In genomic region chr16:67521095-67521804, GRCh38 we compare ENCODE assay signal across 8 cellular contexts. TPM values are rescaled to one million over a fixed set of nuclear protein-coding genes. Genes with fewer than 3 reads are reported as not detected.
DNase-seq lines count a peak whose midpoint lies in the region; ATAC-seq and TF ChIP-seq lines count a peak whose summit lies in the region.

No MANE protein-coding gene starts in this region.

- no peaks in the 10 kb centered on the region for H3K79me2 ChIP-seq in neural progenitor cell (ENCODE audit: low read depth)

- peak overlapping the region; percentile 38 for H2AFZ ChIP-seq in neural progenitor cell (replicated peaks)

- ATAC-seq in foreskin keratinocyte = peak; percentile 87

- peak; percentile 99 for TF ChIP-seq CTCF in foreskin keratinocyte (conservative IDR thresholded peaks at IDR 0.05)
- TF ChIP-seq CTCF in neural progenitor cell (IDR thresholded peaks at IDR 0.05) = peak; percentile 69

- peak overlapping the region; percentile 77 for H3K4me2 ChIP-seq in neural progenitor cell

- peaks cover 8% of the 10 kb centered on the region for H3F3A ChIP-seq in neural progenitor cell (ENCODE audit: low read depth)

- H3K27ac ChIP-seq in foreskin keratinocyte (peak overlapping the region; percentile 91), neural progenitor cell (no peak overlapping the region), stomach smooth muscle (ENCODE audit: low read length) (peak overlapping the region; percentile 97)

- peaks cover 10% of the 10 kb centered on the region for H3K4me1 ChIP-seq in foreskin keratinocyte
- H3K4me1 ChIP-seq in neural progenitor cell = no peaks in the 10 kb centered on the region
- peaks cover 7% of the 10 kb centered on the region for H3K4me1 ChIP-seq in stomach smooth muscle (ENCODE audit: control insufficient read depth, insufficient read depth, low read length)

- H3K4me1 Mint-ChIP-seq in neural progenitor cell = peaks cover 10% of the 10 kb centered on the region

- peaks cover 11% of the 10 kb centered on the region for H3K27me3 Mint-ChIP-seq in neural progenitor cell (ENCODE audit: insufficient read depth, low read depth)

- H3K27me3 ChIP-seq in MG63 = no peaks in the 10 kb centered on the region
- no peaks in the 10 kb centered on the region for H3K27me3 ChIP-seq in foreskin keratinocyte
- peaks cover 64% of the 10 kb centered on the region for H3K27me3 ChIP-seq in neural progenitor cell
- no peaks in the 10 kb centered on the region for H3K27me3 ChIP-seq in stomach smooth muscle (ENCODE audit: control insufficient read depth in 1 of 2, insufficient read depth in 2 of 2, low read length in 2 of 2)

- H4K20me1 ChIP-seq in neural progenitor cell (ENCODE audit: low read depth) = no peaks in the 10 kb centered on the region

- H3K9me3 ChIP-seq in MG63 = no peaks in the 10 kb centered on the region
- no peaks in the 10 kb centered on the region for H3K9me3 ChIP-seq in neural progenitor cell (ENCODE audit: low read depth)
- no peaks in the 10 kb centered on the region for H3K9me3 ChIP-seq in stomach smooth muscle (ENCODE audit: control insufficient read depth in 2 of 2, low read length in 2 of 2)

- peak overlapping the region; percentile 88 for H3K27ac Mint-ChIP-seq in neural progenitor cell

- H3K36me3 Mint-ChIP-seq in neural progenitor cell = no peaks in the 10 kb centered on the region

- peak overlapping the region; percentile 89 for H3K4me3 Mint-ChIP-seq in neural progenitor cell

- no peaks in the 10 kb centered on the region for H3K36me3 ChIP-seq in MG63
- H3K36me3 ChIP-seq in neural progenitor cell = no peaks in the 10 kb centered on the region
- H3K36me3 ChIP-seq in stomach smooth muscle (ENCODE audit: control insufficient read depth in 2 of 2, insufficient read depth in 2 of 2, low read length in 2 of 2) = no peaks in the 10 kb centered on the region

- peak; percentile 79 for DNase-seq in GDM1 (lab: John Stamatoyannopoulos, UW)
- peak; percentile 89 for DNase-seq in HCEC 1CT
- DNase-seq in MG63 = peak; percentile 81
- peak; percentile 92 for DNase-seq in SHP77 (lab: John Stamatoyannopoulos, UW)
- peak; percentile 98 for DNase-seq in activated gamma-delta T cell treated with Interleukin-2 at 50 U/mL for 16 hours
- peak; percentile 91 to 96 for DNase-seq in foreskin keratinocyte
- DNase-seq in neural progenitor cell (ENCODE audit: low spot score) = peak; percentile 98

- H3K4me3 ChIP-seq in MG63 = peak overlapping the region; percentile 53
- peak overlapping the region; percentile 42 for H3K4me3 ChIP-seq in neural progenitor cell
- peak overlapping the region; percentile 77 to 80 for H3K4me3 ChIP-seq in stomach smooth muscle (ENCODE audit: low read length in 2 of 2)

- H3K9me3 Mint-ChIP-seq in neural progenitor cell = no peaks in the 10 kb centered on the region

- H3K9ac ChIP-seq in neural progenitor cell = no peak overlapping the region
- H3K9ac ChIP-seq in stomach smooth muscle (ENCODE audit: low read length in 2 of 2) = peak overlapping the region; percentile 72 to 89

RNA-seq across cellular contexts. Expression of gene RIPOR1, which starts 7.4 kb away (rescaled TPM):
- total RNA-seq in MG63 (2014; rRNA removed; shearing (Covaris generic); ENCODE audit: low replicate concordance) = 3.1 and 5.0 TPM in 2 replicates
- total RNA-seq in foreskin keratinocyte = 31.6 and 32.0 TPM in 2 replicates
- polyA plus RNA-seq in foreskin keratinocyte = 29.3 and 29.9 TPM in 2 replicates
- total RNA-seq in neural progenitor cell (ENCODE audit: low replicate concordance) = 8.7 and 13.5 TPM in 2 replicates

RNA-seq across cellular contexts. Expression of gene AGRP, which starts 37.9 kb away (rescaled TPM):
- total RNA-seq in MG63 (2014; rRNA removed; shearing (Covaris generic); ENCODE audit: low replicate concordance) = not detected in 2 replicates
- not detected in 2 replicates for total RNA-seq in foreskin keratinocyte
- polyA plus RNA-seq in foreskin keratinocyte = not detected in 2 replicates
- not detected in 2 replicates for total RNA-seq in neural progenitor cell (ENCODE audit: low replicate concordance)

RNA-seq across cellular contexts. Expression of gene ATP6V0D1, which starts 40.3 kb away (rescaled TPM):
- 30.8 and 42.3 TPM in 2 replicates for total RNA-seq in MG63 (2014; rRNA removed; shearing (Covaris generic); ENCODE audit: low replicate concordance)
- total RNA-seq in foreskin keratinocyte = 97.7 and 102 TPM in 2 replicates
- polyA plus RNA-seq in foreskin keratinocyte = 114 and 119 TPM in 2 replicates
- 29.7 and 42.0 TPM in 2 replicates for total RNA-seq in neural progenitor cell (ENCODE audit: low replicate concordance)

RNA-seq across cellular contexts. Expression of gene CTCF, which starts 41.1 kb away (rescaled TPM):
- 26.1 and 32.2 TPM in 2 replicates for total RNA-seq in MG63 (2014; rRNA removed; shearing (Covaris generic); ENCODE audit: low replicate concordance)
- total RNA-seq in foreskin keratinocyte = 37.0 and 42.9 TPM in 2 replicates
- polyA plus RNA-seq in foreskin keratinocyte = 17.8 and 22.1 TPM in 2 replicates
- total RNA-seq in neural progenitor cell (ENCODE audit: low replicate concordance) = 75.7 and 76.3 TPM in 2 replicates
